Comparison of ENCODE assay signal across 8 cellular contexts in genomic region chr21:36060159-36060921, GRCh38. TPM values are rescaled to one million over a fixed set of nuclear protein-coding genes. Genes with fewer than 3 reads are reported as not detected.
DNase-seq lines count a peak whose midpoint lies in the region; ATAC-seq and TF ChIP-seq lines count a peak whose summit lies in the region.

SETD4 (minus strand) TSS chr21:36060526; CDS start chr21:36058888, 1,638 bp downstream.

- TF ChIP-seq POLR2A in GM15510 (IDR thresholded peaks at IDR 0.05; ENCODE audit: borderline replicate concordance, extremely low read depth, insufficient read length): peak; percentile 91
- TF ChIP-seq POLR2A in uterus (IDR thresholded peaks at IDR 0.05): peak; percentile 49 to 87

- peak; percentile 94 for ATAC-seq in HG02885 (IDR thresholded peaks at IDR 0.05; ENCODE audit: poor library complexity, unreplicated experiment)
- peak; percentile 90 for ATAC-seq in T-helper 17 cell

- H3K27me3 ChIP-seq in right atrium auricular region (no peaks in the 10 kb centered on the region), uterus (no peaks in the 10 kb centered on the region)

- peaks cover 5% of the 10 kb centered on the region for H3K36me3 Mint-ChIP-seq in T-helper 17 cell (ENCODE audit: low read depth)

- peak within 1 kb of the TSS; percentile 86 to 90 for H3K27ac ChIP-seq in right atrium auricular region
- H3K27ac ChIP-seq in uterus: peak within 1 kb of the TSS; percentile 83 to 92

- H3K27ac Mint-ChIP-seq in T-helper 17 cell: peak within 1 kb of the TSS; percentile 98

- H3K9me3 ChIP-seq in T-helper 17 cell (ENCODE audit: control insufficient read depth, low read length, poor library complexity, severe bottlenecking) (no peaks in the 10 kb centered on the region), right atrium auricular region (no peaks in the 10 kb centered on the region), uterus (no peaks in the 10 kb centered on the region)

- peaks cover 12% of the 10 kb centered on the region for H3K4me1 Mint-ChIP-seq in T-helper 17 cell

- peak within 1 kb of the TSS; percentile 93 for H3K4me3 Mint-ChIP-seq in T-helper 17 cell

- TF ChIP-seq CTCF in right atrium auricular region (IDR thresholded peaks at IDR 0.05): no peak
- no peak for TF ChIP-seq CTCF in uterus (IDR thresholded peaks at IDR 0.05)

- peak; percentile 89 for DNase-seq in NCI-H1694 treated with DMSO at 0.1 percent for 48 hours (lab: John Stamatoyannopoulos, UW)
- DNase-seq in T-helper 17 cell: peak; percentile 88 to 91 (median 90)
- DNase-seq in amygdala (lab: John Stamatoyannopoulos, UW): peak; percentile 51 to 98 (median 91)
- peak; percentile 92 for DNase-seq in right atrium auricular region (ENCODE audit: low spot score)
- peak; percentile 74 for DNase-seq in pulmonary artery endothelial cell (ENCODE audit: low read depth, low spot score)
- DNase-seq in uterus: peak; percentile 87 to 92

- peak within 1 kb of the TSS; percentile 46 to 78 for H3K4me3 ChIP-seq in right atrium auricular region
- peak within 1 kb of the TSS; percentile 64 to 72 for H3K4me3 ChIP-seq in uterus

- H3K36me3 ChIP-seq in right atrium auricular region (peaks cover 22% of the 10 kb centered on the region), uterus (no peaks in the 10 kb centered on the region)

- peaks cover 10% of the 10 kb centered on the region for H3K27me3 Mint-ChIP-seq in T-helper 17 cell

- H3K4me1 ChIP-seq in right atrium auricular region (peaks cover 2 to 17% of the 10 kb centered on the region in 2 donors), uterus (peaks cover 0 to 7% of the 10 kb centered on the region in 2 donors)

- intact Hi-C loops in uterus (cut with DNase I; ENCODE audit: low total_unique reads): no loop called here

RNA-seq across cellular contexts. Expression of gene SETD4, which starts in this region (rescaled TPM):
- 10 to 100 TPM; 16.5 to 19.1 TPM for total RNA-seq in T-helper 17 cell
- 1 to 10 TPM; 6.3 to 7.6 TPM for total RNA-seq in right atrium auricular region
- 11.3 and 17.3 TPM in 2 replicates for total RNA-seq in pulmonary artery endothelial cell
- 10 to 100 TPM; 12.4 to 35.6 (median 22.3) TPM for total RNA-seq in uterus

Comparison
In these comparisons a context has a peak if more than half of its experiments do, and no peak if none do; other contexts are left out.
1. Peak in every context shown above with its lines: DNase-seq, ATAC-seq, H3K4me3 ChIP-seq and H3K27ac ChIP-seq.